Comparison of ENCODE assay signal across 1 cellular context in genomic region chr17:60645918-60646523, GRCh38.
TF ChIP-seq lines count a peak whose summit lies in the region.

No MANE protein-coding gene starts in this region.

TF ChIP-seq in GM23338, 12 proteins besides CTCF, POLR2A, EP300 and RAD21 (continued from another document):
- TF ChIP-seq REST (IDR thresholded peaks at IDR 0.05; ENCODE audit: unreplicated experiment), result no peak
- TF ChIP-seq EZH2 (IDR thresholded peaks at IDR 0.05; ENCODE audit: low read depth, unreplicated experiment), result no peak
- no peak for TF ChIP-seq EZH2phosphoT487 (IDR thresholded peaks at IDR 0.05; ENCODE audit: unreplicated experiment)
- TF ChIP-seq CREB1 (CRISPR knock-in tag; IDR thresholded peaks at IDR 0.05; ENCODE audit: low read depth), result no peak
- no peak for TF ChIP-seq ZNF331 (CRISPR knock-in tag; IDR thresholded peaks at IDR 0.05; ENCODE audit: low read depth)
- no peak for TF ChIP-seq JUNB (IDR thresholded peaks at IDR 0.05; ENCODE audit: unreplicated experiment)
- TF ChIP-seq ZNF114 (CRISPR knock-in tag; IDR thresholded peaks at IDR 0.05), result no peak
TF ChIP-seq in GM23338: peak in this region for 0.
